In the genomic region with DNA sequence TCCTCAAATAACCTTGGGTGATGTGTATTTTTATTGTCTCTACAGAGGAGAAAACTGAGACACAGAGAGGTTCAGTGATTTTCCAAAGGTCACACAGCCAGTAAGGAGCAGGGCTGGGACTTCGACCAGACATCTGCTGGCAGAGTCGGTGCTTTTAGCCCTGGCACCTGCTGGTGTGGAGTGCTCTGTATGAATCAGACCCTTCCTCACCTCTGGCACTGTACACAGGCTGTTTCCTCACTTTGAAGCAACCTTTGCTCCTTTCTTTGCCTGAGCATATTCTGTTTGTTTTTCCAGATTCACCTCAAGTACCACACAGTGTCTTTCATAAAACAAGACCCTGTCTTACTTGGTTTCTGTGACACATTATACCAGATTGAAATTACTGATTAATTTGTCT, we compare ENCODE assay signal across 27 cellular contexts.
"Had no signal": no experiment of that assay in that cellular context is flagged by ENCODE, and none has a peak within 500 bp of the region (broad histone marks: within the 10 kb centered on the region; RNA-seq: fewer than 3 reads in every experiment).

No MANE protein-coding gene starts in this region.

- H3K27ac ChIP-seq: adrenal gland, KMS-11, RWPE1, SJCRH30, VCaP had no signal

- H3K4me3 ChIP-seq: adrenal gland, SJCRH30 had no signal

- H3K27me3 ChIP-seq: adrenal gland, SJCRH30 had no signal

- H3K4me2 ChIP-seq: KMS-11, SK-N-SH had no signal

- DNase-seq: activated CD4-positive, alpha-beta memory T cell treated with anti-CD3 and anti-CD28 coated beads, Interleukin-2, amount 10 ng/mL, durations not matched to agents 7 days and 5 days; activated CD4-positive, alpha-beta T cell treated with anti-CD3 and anti-CD28 coated beads for 36 hours; activated CD4-positive, alpha-beta T cell treated with anti-CD3 and anti-CD28 coated beads, Interleukin-2, amount 50 U/mL, for 1 hour; activated gamma-delta T cell; activated naive CD4-positive, alpha-beta T cell treated with anti-CD3 and anti-CD28 coated beads, Interleukin-2, amount 50 U/mL, for 16 hours; activated naive CD8-positive, alpha-beta T cell treated with anti-CD3 and anti-CD28 coated beads, Interleukin-2, amount 10 ng/mL, durations not matched to agents 7 days and 5 days; activated T-cell treated with anti-CD3 and anti-CD28 coated beads for 4 hours; activated T-cell treated with anti-CD3 and anti-CD28 coated beads, Interleukin-2, amount 50 U/mL, for 48 hours; adrenal gland; anterior cingulate cortex; NCI-H1092; NCI-H1417; NCI-H1930; NCI-H2171; NCI-H2227 treated with DMSO at 0.1 percent for 48 hours; NCI-H446 treated with DMSO at 0.1 percent for 48 hours; NCI-H524 treated with DMSO at 0.1 percent for 48 hours; NCI-H748 treated with DMSO at 0.1 percent for 48 hours; Right ventricle myocardium superior; SJCRH30; SK-N-SH; T-helper 1 cell had no signal

- H3K9me3 ChIP-seq: adrenal gland, SJCRH30, SK-N-SH had no signal

- H3K9ac ChIP-seq: KMS-11, SK-N-SH had no signal

- H3K4me1 ChIP-seq: adrenal gland, SJCRH30 had no signal

- FAIRE-seq: bronchial epithelial cell had no signal

- H3K36me3 ChIP-seq: adrenal gland, SJCRH30 had no signal

- ATAC-seq: activated CD4-positive, alpha-beta T cell treated with anti-CD3 and anti-CD28 coated beads for 36 hours; activated T-helper 17 cell treated with anti-CD3 and anti-CD28 coated beads, Interleukin-2, amount 50 U/mL, for 72 hours had no signal
